8 cellular contexts compared by ENCODE assay signal in the genomic region with DNA sequence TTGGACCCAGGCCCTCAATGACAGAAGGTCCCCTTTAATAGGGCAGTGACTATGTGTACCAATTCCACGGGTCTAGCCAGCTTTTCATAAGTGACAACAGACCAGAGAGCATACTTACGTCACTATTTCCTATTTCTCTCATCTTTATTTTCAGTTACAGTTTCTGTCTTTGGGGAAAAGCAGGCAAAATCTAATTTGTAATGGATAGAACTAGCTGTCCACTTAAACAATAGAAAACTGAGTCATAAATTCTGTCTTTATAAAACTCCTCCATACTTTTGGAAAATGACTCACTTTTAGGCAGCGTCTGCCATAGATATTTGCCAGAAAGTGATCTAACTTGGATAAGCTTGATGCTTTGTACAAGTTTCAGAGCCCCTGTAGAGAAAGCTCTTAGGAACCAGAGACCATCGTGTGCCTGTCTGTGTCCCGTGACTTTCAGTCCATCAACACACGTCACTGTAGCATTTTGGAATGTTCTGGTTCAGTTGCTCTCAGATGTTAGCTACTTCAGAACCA.
DNase-seq lines count a peak whose midpoint lies in the region; ATAC-seq, FAIRE-seq and TF ChIP-seq lines count a peak whose summit lies in the region.

No MANE protein-coding gene starts in this region.

- ATAC-seq in GM18517 (IDR thresholded peaks at IDR 0.05; ENCODE audit: unreplicated experiment): peak; percentile 67
- ATAC-seq in HG02798 (IDR thresholded peaks at IDR 0.05; ENCODE audit: poor library complexity, unreplicated experiment): peak; percentile 83
- ATAC-seq in activated T-cell treated with anti-CD3 and anti-CD28 coated beads, Interleukin-2, amount 50 U/mL, for 72 hours (replicated peaks in 1 of 2): peak; percentile 85 to 87
- ATAC-seq in mucosa of descending colon: peak; percentile 12

- FAIRE-seq in D721Med (lab: Jason Lieb, UNC): no peak

- H3K27ac Mint-ChIP-seq in activated T-cell treated with anti-CD3 and anti-CD28 coated beads, Interleukin-2, amount 50 U/mL, for 72 hours: peak overlapping the region; percentile 98

- H3K27me3 Mint-ChIP-seq in activated T-cell treated with anti-CD3 and anti-CD28 coated beads, Interleukin-2, amount 50 U/mL, for 72 hours (ENCODE audit: low read depth): no peaks in the 10 kb centered on the region

- peaks cover 5 to 6% of the 10 kb centered on the region in 2 donors for H3K36me3 Mint-ChIP-seq in activated T-cell treated with anti-CD3 and anti-CD28 coated beads, Interleukin-2, amount 50 U/mL, for 72 hours (ENCODE audit: insufficient read depth in 2 of 2)

- DNase-seq in activated T-cell treated with anti-CD3 and anti-CD28 coated beads, Interleukin-2, amount 50 U/mL, for 72 hours: no peak
- no peak for DNase-seq in mucosa of descending colon
- DNase-seq in H7: no peak
- no peak for DNase-seq in dorsolateral prefrontal cortex
- DNase-seq in hepatic stellate cell (ENCODE audit: low spot score): no peak
- no peak for DNase-seq in D721Med (ENCODE audit: insufficient read length, low spot score)

- peaks cover 11% of the 10 kb centered on the region for H3K4me1 ChIP-seq in mucosa of descending colon (ENCODE audit: low read depth)

- no peaks in the 10 kb centered on the region for H3K9me3 ChIP-seq in mucosa of descending colon

- peaks cover 3% of the 10 kb centered on the region in 2 donors for H3K9me3 Mint-ChIP-seq in activated T-cell treated with anti-CD3 and anti-CD28 coated beads, Interleukin-2, amount 50 U/mL, for 72 hours

- H3K4me3 ChIP-seq in mucosa of descending colon (no peak overlapping the region), H7 (ENCODE audit: insufficient read depth, low read depth, low read length) (no peak overlapping the region), dorsolateral prefrontal cortex (no peak overlapping the region)

- H3K4me1 Mint-ChIP-seq in activated T-cell treated with anti-CD3 and anti-CD28 coated beads, Interleukin-2, amount 50 U/mL, for 72 hours (ENCODE audit: low read depth): peaks cover 55% of the 10 kb centered on the region

- intact Hi-C loops in mucosa of descending colon (cut with DNase I, micrococcal nuclease): no loop called here
- intact Hi-C loops in dorsolateral prefrontal cortex (cut with DNase I): no loop called here

- H3K4me3 Mint-ChIP-seq in activated T-cell treated with anti-CD3 and anti-CD28 coated beads, Interleukin-2, amount 50 U/mL, for 72 hours: peak overlapping the region; percentile 53 to 76

- no peaks in the 10 kb centered on the region for H3K27me3 ChIP-seq in H7 (ENCODE audit: control insufficient read depth, insufficient read depth, low read length)
- no peaks in the 10 kb centered on the region for H3K27me3 ChIP-seq in dorsolateral prefrontal cortex

- no peak overlapping the region for H3K27ac ChIP-seq in dorsolateral prefrontal cortex

- TF ChIP-seq CTCF in mucosa of descending colon (IDR thresholded peaks at IDR 0.05): no peak
- no peak for TF ChIP-seq CTCF in dorsolateral prefrontal cortex (IDR thresholded peaks at IDR 0.05 in 54 of 56, conservative IDR thresholded peaks at IDR 0.05 in 2 of 56; ENCODE audit: low read depth in 1 of 56, partially characterized antibody in 56 of 56)
- TF ChIP-seq CTCF in D721Med (IDR thresholded peaks at IDR 0.05; ENCODE audit: insufficient read depth, missing control alignments): no peak

- H3K36me3 ChIP-seq in mucosa of descending colon (ENCODE audit: low read depth): no peaks in the 10 kb centered on the region
- H3K36me3 ChIP-seq in H7 (replicated peaks; ENCODE audit: control insufficient read depth, insufficient read depth, low read length): no peaks in the 10 kb centered on the region

Comparison
In these comparisons a context has a peak if more than half of its experiments do, and no peak if none do; other contexts are left out.
1. ATAC-seq: peak in every context shown above with its lines; median percentile 86 in activated T-cell treated with anti-CD3 and anti-CD28 coated beads, Interleukin-2, amount 50 U/mL, for 72 hours; 83 in HG02798; 67 in GM18517; 12 in mucosa of descending colon.